Comparison of ENCODE assay signal across 1 cellular context in genomic region chr11:10607462-10607861, GRCh38.
TF ChIP-seq lines count a peak whose summit lies in the region.

No MANE protein-coding gene starts in this region.

TF ChIP-seq in HepG2, 621 proteins besides CTCF, POLR2A, EP300 and RAD21:
- peak; percentile 42; the same call in 1 of the 2 replicates for TF ChIP-seq HNF1B (CRISPR knock-in tag; IDR thresholded peaks at IDR 0.05)
- TF ChIP-seq FOXA3 (CRISPR knock-in tag; IDR thresholded peaks at IDR 0.05) = peak; percentile 26; the same call in 1 of the 2 replicates
- TF ChIP-seq ZBTB43 (CRISPR knock-in tag; conservative IDR thresholded peaks at IDR 0.05) = peak; percentile 67; the same call in 1 of the 2 replicates
- TF ChIP-seq HNF4A (CRISPR knock-in tag; IDR thresholded peaks at IDR 0.05) = peak; percentile 23; the same call in 1 of the 2 replicates
- 0 out of 2 replicates have a peak, but pooled peaks have one; percentile 7 for TF ChIP-seq ZMYM3 (CRISPR knock-in tag; IDR thresholded peaks at IDR 0.05)
- TF ChIP-seq, protein P1, sequence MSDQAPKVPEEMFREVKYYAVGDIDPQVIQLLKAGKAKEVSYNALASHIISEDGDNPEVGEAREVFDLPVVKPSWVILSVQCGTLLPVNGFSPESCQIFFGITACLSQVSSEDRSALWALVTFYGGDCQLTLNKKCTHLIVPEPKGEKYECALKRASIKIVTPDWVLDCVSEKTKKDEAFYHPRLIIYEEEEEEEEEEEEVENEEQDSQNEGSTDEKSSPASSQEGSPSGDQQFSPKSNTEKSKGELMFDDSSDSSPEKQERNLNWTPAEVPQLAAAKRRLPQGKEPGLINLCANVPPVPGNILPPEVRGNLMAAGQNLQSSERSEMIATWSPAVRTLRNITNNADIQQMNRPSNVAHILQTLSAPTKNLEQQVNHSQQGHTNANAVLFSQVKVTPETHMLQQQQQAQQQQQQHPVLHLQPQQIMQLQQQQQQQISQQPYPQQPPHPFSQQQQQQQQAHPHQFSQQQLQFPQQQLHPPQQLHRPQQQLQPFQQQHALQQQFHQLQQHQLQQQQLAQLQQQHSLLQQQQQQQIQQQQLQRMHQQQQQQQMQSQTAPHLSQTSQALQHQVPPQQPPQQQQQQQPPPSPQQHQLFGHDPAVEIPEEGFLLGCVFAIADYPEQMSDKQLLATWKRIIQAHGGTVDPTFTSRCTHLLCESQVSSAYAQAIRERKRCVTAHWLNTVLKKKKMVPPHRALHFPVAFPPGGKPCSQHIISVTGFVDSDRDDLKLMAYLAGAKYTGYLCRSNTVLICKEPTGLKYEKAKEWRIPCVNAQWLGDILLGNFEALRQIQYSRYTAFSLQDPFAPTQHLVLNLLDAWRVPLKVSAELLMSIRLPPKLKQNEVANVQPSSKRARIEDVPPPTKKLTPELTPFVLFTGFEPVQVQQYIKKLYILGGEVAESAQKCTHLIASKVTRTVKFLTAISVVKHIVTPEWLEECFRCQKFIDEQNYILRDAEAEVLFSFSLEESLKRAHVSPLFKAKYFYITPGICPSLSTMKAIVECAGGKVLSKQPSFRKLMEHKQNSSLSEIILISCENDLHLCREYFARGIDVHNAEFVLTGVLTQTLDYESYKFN (CRISPR knock-in tag; conservative IDR thresholded peaks at IDR 0.05) = peak; percentile 58
- peak; percentile 17; the same call in 1 of the 2 replicates for TF ChIP-seq SALL1 (CRISPR knock-in tag; IDR thresholded peaks at IDR 0.05)
- TF ChIP-seq RXRB (CRISPR knock-in tag; IDR thresholded peaks at IDR 0.05; ENCODE audit: borderline replicate concordance) = 0 out of 2 replicates have a peak, but pooled peaks have one; percentile 12
- TF ChIP-seq TCF12 (IDR thresholded peaks at IDR 0.05) = no peak
- no peak for TF ChIP-seq TCF12 (CRISPR knock-in tag; IDR thresholded peaks at IDR 0.05)
- TF ChIP-seq SSRP1 (CRISPR knock-in tag; IDR thresholded peaks at IDR 0.05) = no peak
- TF ChIP-seq ZBTB7A (CRISPR knock-in tag; IDR thresholded peaks at IDR 0.05) = peak; percentile 57; the same call in 1 of the 2 replicates
- TF ChIP-seq ETV5 (CRISPR knock-in tag; IDR thresholded peaks at IDR 0.05; ENCODE audit: borderline replicate concordance) = 0 out of 2 replicates have a peak, but pooled peaks have one; percentile 10
- 0 out of 2 replicates have a peak, but pooled peaks have one; percentile 30 for TF ChIP-seq ZNF292 (CRISPR knock-in tag; IDR thresholded peaks at IDR 0.05; ENCODE audit: borderline replicate concordance, low read depth)
- no peak for TF ChIP-seq NCOR1 (IDR thresholded peaks at IDR 0.05; ENCODE audit: borderline replicate concordance, low read length)
- TF ChIP-seq PATZ1 (CRISPR knock-in tag; IDR thresholded peaks at IDR 0.05) = peak; percentile 54; the same call in 1 of the 2 replicates
- no peak for TF ChIP-seq ZBTB7B (CRISPR knock-in tag; IDR thresholded peaks at IDR 0.05)
- no peak for TF ChIP-seq FOXA1 (IDR thresholded peaks at IDR 0.05)
- TF ChIP-seq FOXA1 (CRISPR knock-in tag; IDR thresholded peaks at IDR 0.05) = peak; percentile 44; the same call in 1 of the 2 replicates
TF ChIP-seq in HepG2: peak in this region for 13.
